1 cellular context compared by ENCODE assay signal in the genomic region with DNA sequence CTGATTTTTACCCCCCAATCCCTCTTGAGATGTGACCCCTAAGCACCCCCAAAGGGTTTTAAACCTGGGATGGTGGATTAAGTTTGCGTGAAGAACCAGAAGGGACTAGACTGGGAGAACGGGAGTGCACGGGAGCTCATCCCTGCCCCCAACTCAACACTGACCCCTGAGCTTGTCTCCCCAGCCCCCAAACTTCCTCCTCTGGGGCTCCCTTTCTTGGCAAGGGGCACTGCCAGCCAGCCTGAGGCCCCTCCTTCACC.
A peak's percentile ranks its signal among the peaks of the same experiment; 100 is the strongest.
TF ChIP-seq lines count a peak whose summit lies in the region.

No MANE protein-coding gene starts in this region.

TF ChIP-seq in WTC11, 78 proteins besides CTCF, POLR2A, EP300 and RAD21 (continued from another document):
- TF ChIP-seq, protein P1, sequence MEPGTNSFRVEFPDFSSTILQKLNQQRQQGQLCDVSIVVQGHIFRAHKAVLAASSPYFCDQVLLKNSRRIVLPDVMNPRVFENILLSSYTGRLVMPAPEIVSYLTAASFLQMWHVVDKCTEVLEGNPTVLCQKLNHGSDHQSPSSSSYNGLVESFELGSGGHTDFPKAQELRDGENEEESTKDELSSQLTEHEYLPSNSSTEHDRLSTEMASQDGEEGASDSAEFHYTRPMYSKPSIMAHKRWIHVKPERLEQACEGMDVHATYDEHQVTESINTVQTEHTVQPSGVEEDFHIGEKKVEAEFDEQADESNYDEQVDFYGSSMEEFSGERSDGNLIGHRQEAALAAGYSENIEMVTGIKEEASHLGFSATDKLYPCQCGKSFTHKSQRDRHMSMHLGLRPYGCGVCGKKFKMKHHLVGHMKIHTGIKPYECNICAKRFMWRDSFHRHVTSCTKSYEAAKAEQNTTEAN (CRISPR knock-in tag; IDR thresholded peaks at IDR 0.05), result 0 out of 2 replicates have a peak, but pooled peaks have one; percentile 71
- TF ChIP-seq JUN (CRISPR knock-in tag; IDR thresholded peaks at IDR 0.05), result peak; percentile 11; the same call in 1 of the 2 replicates
- TF ChIP-seq RELA (CRISPR knock-in tag; IDR thresholded peaks at IDR 0.05; ENCODE audit: borderline replicate concordance), result no peak
- TF ChIP-seq, protein P2, sequence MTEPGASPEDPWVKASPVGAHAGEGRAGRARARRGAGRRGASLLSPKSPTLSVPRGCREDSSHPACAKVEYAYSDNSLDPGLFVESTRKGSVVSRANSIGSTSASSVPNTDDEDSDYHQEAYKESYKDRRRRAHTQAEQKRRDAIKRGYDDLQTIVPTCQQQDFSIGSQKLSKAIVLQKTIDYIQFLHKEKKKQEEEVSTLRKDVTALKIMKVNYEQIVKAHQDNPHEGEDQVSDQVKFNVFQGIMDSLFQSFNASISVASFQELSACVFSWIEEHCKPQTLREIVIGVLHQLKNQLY (CRISPR knock-in tag; IDR thresholded peaks at IDR 0.05), result no peak
- no peak for TF ChIP-seq PRRX2 (CRISPR knock-in tag; IDR thresholded peaks at IDR 0.05)
